8 cellular contexts compared by ENCODE assay signal in the genomic region with DNA sequence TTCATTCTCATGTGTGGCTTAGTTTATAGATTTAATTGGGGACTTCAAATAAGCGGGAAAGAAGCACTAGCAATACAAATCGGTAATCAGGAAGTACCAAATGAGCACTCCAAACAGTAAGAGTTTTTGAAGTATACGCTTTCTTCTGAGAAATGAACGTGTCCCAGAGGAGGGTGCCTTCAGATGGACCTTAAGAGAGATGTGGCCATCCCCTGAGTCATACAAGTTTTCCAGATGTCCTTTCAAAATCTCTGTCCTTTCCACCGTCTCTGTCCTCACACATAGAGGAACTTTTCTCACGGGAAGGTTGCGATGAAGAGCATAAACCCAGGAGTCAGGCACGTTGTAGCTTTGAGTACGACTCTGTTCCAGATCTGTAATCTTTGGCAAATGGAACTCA. TPM values are rescaled to one million over a fixed set of nuclear protein-coding genes. Genes with fewer than 3 reads are reported as not detected.
DNase-seq lines count a peak whose midpoint lies in the region; ATAC-seq and TF ChIP-seq lines count a peak whose summit lies in the region.

No MANE protein-coding gene starts in this region.

- no peak overlapping the region for H4K91ac ChIP-seq in neuronal stem cell (ENCODE audit: low read depth, low read length, poor library complexity)

- H3K27ac ChIP-seq in MM.1S (ENCODE audit: low read length): peak overlapping the region; percentile 97
- H3K27ac ChIP-seq in colonic mucosa: peak overlapping the region; percentile 99
- peak overlapping the region; percentile 100 for H3K27ac ChIP-seq in neuronal stem cell (replicated peaks; ENCODE audit: low read length)
- H3K27ac ChIP-seq in caudate nucleus (ENCODE audit: low read depth, low read length): no peak overlapping the region

- H3K79me1 ChIP-seq in neuronal stem cell (ENCODE audit: low read depth, low read length): no peaks in the 10 kb centered on the region

- DNase-seq in Calu3 (no peak), MM.1S (no peak), colonic mucosa (no peak), neuronal stem cell (ENCODE audit: low spot score) (no peak), erythroblast (lab: John Stamatoyannopoulos, UW) (no peak), 8988T (no peak), caudate nucleus (lab: John Stamatoyannopoulos, UW) (no peak)

- H3K9ac ChIP-seq in MM.1S (ENCODE audit: low read length): peak overlapping the region; percentile 89; the same call in 1 of the 2 replicates
- no peak overlapping the region for H3K9ac ChIP-seq in colonic mucosa (ENCODE audit: low read depth in 2 of 2, low read length in 2 of 2)
- no peak overlapping the region for H3K9ac ChIP-seq in neuronal stem cell (ENCODE audit: low read depth, low read length, poor library complexity)

- peak overlapping the region; percentile 74 for H3K4me3 Mint-ChIP-seq in Calu3 (ENCODE audit: low read depth, unreplicated experiment)

- peaks cover 14% of the 10 kb centered on the region for H3F3A ChIP-seq in MM.1S (ENCODE audit: insufficient read depth, low read length)

- no peaks in the 10 kb centered on the region for H3K9me2 ChIP-seq in MM.1S (replicated peaks; ENCODE audit: insufficient read depth, low read length)

- no peak overlapping the region for H2AK5ac ChIP-seq in neuronal stem cell (ENCODE audit: low read depth, low read length)

- H2BK15ac ChIP-seq in neuronal stem cell (ENCODE audit: low read length): no peak overlapping the region

- TF ChIP-seq POLR2A in erythroblast (IDR thresholded peaks at IDR 0.05; ENCODE audit: low read length): no peak

- H3K14ac ChIP-seq in neuronal stem cell (ENCODE audit: low read length): no peak overlapping the region

- no TSS peak for BruUV-seq in Calu3 (replicated peaks; lab: Mats Ljungman, UMichigan)

- TF ChIP-seq CTCF in Calu3 (IDR thresholded peaks at IDR 0.05; ENCODE audit: unreplicated experiment) (no peak), MM.1S (IDR thresholded peaks at IDR 0.05; ENCODE audit: low read length) (no peak), colonic mucosa (IDR thresholded peaks at IDR 0.05) (no peak)

- H2BK12ac ChIP-seq in neuronal stem cell (ENCODE audit: low read length): no peak overlapping the region

- CTCF ChIA-PET in Calu3 (lab: Charles Lee): interaction anchor here (1.0 kb wide), 1 partner anchor 159 kb away, joined by 3 read pairs; no protein-coding TSS in a partner anchor

- H3K23ac ChIP-seq in neuronal stem cell (ENCODE audit: low read depth, low read length, poor library complexity): no peak overlapping the region

- no peaks in the 10 kb centered on the region for H3K36me3 ChIP-seq in MM.1S (replicated peaks; ENCODE audit: insufficient read depth, low read length)
- H3K36me3 ChIP-seq in colonic mucosa: no peaks in the 10 kb centered on the region
- H3K36me3 ChIP-seq in neuronal stem cell (replicated peaks in 1 of 2; ENCODE audit: control insufficient read depth in 2 of 2, insufficient read depth in 2 of 2, low read length in 2 of 2): no peaks in the 10 kb centered on the region

- peaks cover 30% of the 10 kb centered on the region for H3K79me2 ChIP-seq in MM.1S (ENCODE audit: low read length)

- H3K27me3 Mint-ChIP-seq in Calu3 (ENCODE audit: unreplicated experiment): no peaks in the 10 kb centered on the region

- peaks cover 45% of the 10 kb centered on the region for H3K36me3 Mint-ChIP-seq in Calu3 (ENCODE audit: insufficient read depth, unreplicated experiment)

- no peak overlapping the region for H2BK120ac ChIP-seq in neuronal stem cell (ENCODE audit: low read depth, low read length)

- H3K4me3 ChIP-seq in MM.1S (ENCODE audit: low read length): peak overlapping the region; percentile 77
- no peak overlapping the region for H3K4me3 ChIP-seq in colonic mucosa
- peak overlapping the region in 1 of 2 donors; percentile 69 for H3K4me3 ChIP-seq in neuronal stem cell (ENCODE audit: low read length in 2 of 2)

- H2AFZ ChIP-seq in MM.1S (ENCODE audit: low read length) (peak overlapping the region; percentile 73), neuronal stem cell (ENCODE audit: low read length) (no peak overlapping the region)

- intact Hi-C loops in Calu3 (cut with micrococcal nuclease; ENCODE audit: unreplicated experiment) (loop anchor here (1.0 to 10.0 kb wide), 4 partner anchors 70 to 533 kb away; no protein-coding TSS in a partner anchor), colonic mucosa (cut with DNase I) (loop anchor here (5.0 kb wide), 1 partner anchor 75 kb away; no protein-coding TSS in a partner anchor)

- H3K4me2 ChIP-seq in MM.1S (ENCODE audit: low read depth, low read length) (peak overlapping the region; percentile 65), neuronal stem cell (ENCODE audit: insufficient read depth, low read length, poor library complexity, severe bottlenecking) (peak overlapping the region; percentile 87)

- H3K27me3 ChIP-seq in MM.1S (replicated peaks; ENCODE audit: insufficient read depth, low read length): no peaks in the 10 kb centered on the region
- H3K27me3 ChIP-seq in colonic mucosa: no peaks in the 10 kb centered on the region
- H3K27me3 ChIP-seq in neuronal stem cell (ENCODE audit: control insufficient read depth in 3 of 3, insufficient read depth in 3 of 3, low read depth in 1 of 3, low read length in 3 of 3): no peaks in the 10 kb centered on the region

- no peak overlapping the region for H3K4ac ChIP-seq in neuronal stem cell (ENCODE audit: low read length)

- peak overlapping the region; percentile 84 for H3K27ac Mint-ChIP-seq in Calu3 (ENCODE audit: unreplicated experiment)

- no peak for ATAC-seq in GM18867 (IDR thresholded peaks at IDR 0.05; ENCODE audit: unreplicated experiment)

- H3K4me1 ChIP-seq in MM.1S (ENCODE audit: low read length): peaks cover 16% of the 10 kb centered on the region
- peaks cover 3% of the 10 kb centered on the region for H3K4me1 ChIP-seq in colonic mucosa
- peaks cover 6 to 8% of the 10 kb centered on the region in 2 donors for H3K4me1 ChIP-seq in neuronal stem cell (ENCODE audit: control insufficient read depth in 2 of 2, insufficient read depth in 1 of 2, low read depth in 1 of 2, low read length in 2 of 2)

- WGBS in neuronal stem cell (ENCODE audit: extremely low coverage in 2 of 2, insufficient read length in 2 of 2, insufficient replicate concordance in 1 of 2), 2 donors: no CpG with 5 or more reads among the region's 9 CpGs

- H3K9me3 Mint-ChIP-seq in Calu3 (ENCODE audit: low read depth, unreplicated experiment): no peaks in the 10 kb centered on the region

- H3K4me1 Mint-ChIP-seq in Calu3 (ENCODE audit: low read depth, unreplicated experiment): peaks cover 34% of the 10 kb centered on the region

- no peak overlapping the region for H3K18ac ChIP-seq in neuronal stem cell (ENCODE audit: low read length)

- no peak overlapping the region for H4K8ac ChIP-seq in neuronal stem cell (ENCODE audit: low read depth, low read length)

- peaks cover 5% of the 10 kb centered on the region for H4K20me1 ChIP-seq in MM.1S (ENCODE audit: insufficient read depth, low read length)

- no peaks in the 10 kb centered on the region for H3K9me3 ChIP-seq in MM.1S (replicated peaks; ENCODE audit: insufficient read depth, low read length)
- H3K9me3 ChIP-seq in colonic mucosa: no peaks in the 10 kb centered on the region
- H3K9me3 ChIP-seq in neuronal stem cell (replicated peaks in 1 of 2; ENCODE audit: control insufficient read depth in 2 of 2, insufficient read depth in 1 of 2, low read depth in 1 of 2, low read length in 2 of 2): peaks cover 0 to 3% of the 10 kb centered on the region in 2 donors

- no peak overlapping the region for H2BK5ac ChIP-seq in neuronal stem cell (ENCODE audit: low read length)

RNA-seq across cellular contexts. Expression of gene SMAD2, which starts 1.7 kb away (rescaled TPM):
- 129 and 134 TPM in 2 replicates for total RNA-seq in Calu3 (2022)
- total RNA-seq in colonic mucosa: 100 to 1,000 TPM; 109 to 133 TPM
- 72.0 TPM for polyA plus RNA-seq in neuronal stem cell (2013, experiment 1 of 2)
- polyA plus RNA-seq in neuronal stem cell (2013, experiment 2 of 2): 69.8 TPM
